In genomic region chr10:71396084-71396713, GRCh38 we compare ENCODE assay signal across 8 cellular contexts. TPM values are rescaled to one million over a fixed set of nuclear protein-coding genes. Genes with fewer than 3 reads are reported as not detected.
DNase-seq lines count a peak whose midpoint lies in the region; ATAC-seq and TF ChIP-seq lines count a peak whose summit lies in the region.

No MANE protein-coding gene starts in this region.

- no peak for ATAC-seq in GM21723 (IDR thresholded peaks at IDR 0.05; ENCODE audit: unreplicated experiment)
- ATAC-seq in GM18868 (IDR thresholded peaks at IDR 0.05; ENCODE audit: unreplicated experiment) = no peak

- H3K9me3 ChIP-seq in ovary = no peaks in the 10 kb centered on the region

- H3K4me3 ChIP-seq in ovary = peak overlapping the region; percentile 63

- TF ChIP-seq EP300 in ovary (IDR thresholded peaks at IDR 0.05) = no peak

- 11 to 18% (median 15%) methylated on average over 32 to 46 of the region's 46 CpGs for WGBS in ovary, 3 donors

- no peaks in the 10 kb centered on the region for H3K27me3 ChIP-seq in ovary

- TF ChIP-seq CTCF in ovary (IDR thresholded peaks at IDR 0.05) = peak; percentile 71 to 89 (median 87)

- peak overlapping the region; percentile 83 to 88 for H3K27ac ChIP-seq in ovary

- DNase-seq in EH (ENCODE audit: low read depth) (peak; percentile 8), NCI-H1417 (lab: John Stamatoyannopoulos, UW) (peak; percentile 43 to 84 (median 75)), germinal center (ENCODE audit: low spot score) (peak; percentile 56), ovary (peak; percentile 79 to 86 (median 82)), GM19240 (ENCODE audit: insufficient read length, low spot score) (no peak)
- peak; percentile 40 for DNase-seq in activated T-cell treated with anti-CD3 and anti-CD28 coated beads, Interleukin-2, amount 50 U/mL, for 1 hour

- intact Hi-C loops in ovary (cut with DNase I) = loop anchor here (2.0 to 10.0 kb wide), 7 partner anchors 171 to 379 kb away; partner anchors contain the start of gene VSIR (in 1 of the 4)

- TF ChIP-seq POLR2A in ovary (IDR thresholded peaks at IDR 0.05) = no peak

- H3K36me3 ChIP-seq in ovary = no peaks in the 10 kb centered on the region

- H3K4me1 ChIP-seq in ovary (ENCODE audit: insufficient read depth) = peaks cover 7% of the 10 kb centered on the region

RNA-seq across cellular contexts. Expression of gene CDH23, which starts 0.5 kb away (rescaled TPM):
- 100 to 1,000 TPM in 1 of 7 donors, 10 to 100 TPM in 5, 1 to 10 TPM in 1; 7.5 to 108 (median 40.5) TPM for total RNA-seq in ovary
- polyA plus RNA-seq in ovary = 10 to 100 TPM; 10.9 to 13.3 TPM
